Comparison of ENCODE assay signal across 1 cellular context in the genomic region with DNA sequence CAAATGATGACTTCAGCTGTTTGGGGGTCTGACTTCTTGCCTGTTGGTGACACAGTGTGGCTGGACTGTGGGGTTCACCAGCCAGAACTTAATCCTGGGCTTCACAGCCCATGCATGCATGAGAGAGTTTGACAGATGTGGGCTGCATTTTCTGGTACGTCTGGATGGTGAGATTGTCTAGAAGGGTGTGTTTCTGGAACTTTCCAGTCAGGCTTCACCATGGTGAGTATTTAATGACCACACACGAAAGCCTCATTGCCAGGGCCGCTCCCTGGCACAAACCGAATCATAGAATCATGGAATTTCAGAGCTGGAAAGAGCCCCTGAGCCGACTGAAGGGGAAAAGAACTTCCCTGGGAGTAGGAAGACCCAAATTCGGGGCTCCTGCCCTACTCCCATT.
TF ChIP-seq lines count a peak whose summit lies in the region.

No MANE protein-coding gene starts in this region.

TF ChIP-seq in K562, 482 proteins besides CTCF, POLR2A, EP300 and RAD21:
- no peak for TF ChIP-seq KHSRP (IDR thresholded peaks at IDR 0.05)
- TF ChIP-seq SMARCC2 (IDR thresholded peaks at IDR 0.05; ENCODE audit: low read depth): no peak
- TF ChIP-seq PRPF4 (IDR thresholded peaks at IDR 0.05; ENCODE audit: insufficient read depth, low read depth, low read length, poor library complexity, severe bottlenecking): no peak
- TF ChIP-seq MED1 (CRISPR knock-in tag; IDR thresholded peaks at IDR 0.05; ENCODE audit: borderline replicate concordance): no peak
- no peak for TF ChIP-seq ZMIZ1 (IDR thresholded peaks at IDR 0.05; ENCODE audit: low read depth in 2 of 2, low read length in 2 of 2)
- no peak for TF ChIP-seq MBD2 (IDR thresholded peaks at IDR 0.05; ENCODE audit: borderline replicate concordance, low read depth)
- TF ChIP-seq RBBP5 (IDR thresholded peaks at IDR 0.05; ENCODE audit: borderline replicate concordance, insufficient read depth, low read length, poor library complexity, severe bottlenecking): no peak
- no peak for TF ChIP-seq ZNF583 (CRISPR knock-in tag; IDR thresholded peaks at IDR 0.05)
